Comparison of ENCODE assay signal across 20 cellular contexts in genomic region chr4:79987401-79987800, GRCh38.
"Had no signal": no experiment of that assay in that cellular context is flagged by ENCODE, and none has a peak within 500 bp of the region (broad histone marks: within the 10 kb centered on the region; RNA-seq: fewer than 3 reads in every experiment).

No MANE protein-coding gene starts in this region.

- H3K4me1 ChIP-seq: gastrocnemius medialis, lower lobe of right lung, uterus had no signal

- H3K36me3 ChIP-seq: gastrocnemius medialis, lower lobe of right lung, uterus had no signal

- H3K9me3 Mint-ChIP-seq: activated B cell treated with CpG ODN at 0.5 μM for 24 hours had no signal

- H3K4me3 Mint-ChIP-seq: activated B cell treated with CpG ODN at 0.5 μM for 24 hours; activated CD8-positive, alpha-beta T cell treated with anti-CD3 and anti-CD28 coated beads for 36 hours; activated naive CD8-positive, alpha-beta T cell treated with anti-CD3 and anti-CD28 coated beads for 36 hours; mesothelial cell of epicardium; nephron progenitor cell had no signal

- H3K27ac ChIP-seq: brain microvascular endothelial cell, dorsolateral prefrontal cortex, esophagus muscularis mucosa, gastrocnemius medialis, lower lobe of right lung, tibial artery, uterus had no signal

- H3K27ac Mint-ChIP-seq: activated B cell treated with CpG ODN at 0.5 μM for 24 hours; activated CD8-positive, alpha-beta T cell treated with anti-CD3 and anti-CD28 coated beads for 36 hours; activated naive CD8-positive, alpha-beta T cell treated with anti-CD3 and anti-CD28 coated beads for 36 hours; mesothelial cell of epicardium had no signal

- H3K4me3 ChIP-seq: dorsolateral prefrontal cortex, esophagus muscularis mucosa, gastrocnemius medialis, lower lobe of right lung, tibial artery, uterus had no signal

- DNase-seq: activated B cell treated with CpG ODN at 0.5 μM for 24 hours; activated CD4-positive, alpha-beta T cell treated with anti-CD3 and anti-CD28 coated beads for 48 hours; activated CD8-positive, alpha-beta memory T cell treated with anti-CD3 and anti-CD28 coated beads, Interleukin-2, amount 50 U/mL, for 4 hours; activated CD8-positive, alpha-beta T cell treated with anti-CD3 and anti-CD28 coated beads for 36 hours; activated gamma-delta T cell treated with Interleukin-2 at 50 U/mL for 16 hours; activated naive CD8-positive, alpha-beta T cell treated with anti-CD3 and anti-CD28 coated beads for 36 hours; anterior cingulate cortex; brain microvascular endothelial cell; dorsolateral prefrontal cortex; gastrocnemius medialis; left colon; lower lobe of right lung; nephron progenitor cell; occipital lobe; stimulated activated CD4-positive, alpha-beta T cell treated with anti-CD3 and anti-CD28 coated beads, Interleukin-4, amount 100 ng/mL, for 24 hours; stimulated activated naive CD4-positive, alpha-beta T cell; tibial artery; uterus had no signal

- H3K27me3 Mint-ChIP-seq: activated B cell treated with CpG ODN at 0.5 μM for 24 hours; activated CD8-positive, alpha-beta T cell treated with anti-CD3 and anti-CD28 coated beads for 36 hours; activated naive CD8-positive, alpha-beta T cell treated with anti-CD3 and anti-CD28 coated beads for 36 hours had no signal

- ATAC-seq: activated CD8-positive, alpha-beta T cell treated with anti-CD3 and anti-CD28 coated beads for 36 hours; gastrocnemius medialis; left colon; lower lobe of right lung had no signal

- H3K9me3 ChIP-seq: gastrocnemius medialis, lower lobe of right lung, tibial artery, uterus had no signal

- H3K27me3 ChIP-seq: brain microvascular endothelial cell, dorsolateral prefrontal cortex, esophagus muscularis mucosa, gastrocnemius medialis, tibial artery, uterus had no signal

- H3K4me1 Mint-ChIP-seq: mesothelial cell of epicardium had no signal
